ENCODE assay signal across 9 cellular contexts in genomic region chr6:113805167-113805835, GRCh38. TPM values are rescaled to one million over a fixed set of nuclear protein-coding genes. Genes with fewer than 3 reads are reported as not detected.
A peak's percentile ranks its signal among the peaks of the same experiment; 100 is the strongest.
DNase-seq lines count a peak whose midpoint lies in the region; ATAC-seq and TF ChIP-seq lines count a peak whose summit lies in the region.
"Had no signal": no experiment of that assay in that cellular context is flagged by ENCODE, and none has a peak within 500 bp of the region (broad histone marks: within the 10 kb centered on the region; RNA-seq: fewer than 3 reads in every experiment).

No MANE protein-coding gene starts in this region.

- no peaks in the 10 kb centered on the region for H3K36me3 ChIP-seq in endocrine pancreas (ENCODE audit: control insufficient read depth, insufficient read depth, low read length)
- H3K36me3 ChIP-seq in testis (ENCODE audit: low read depth, missing control alignments) = no peaks in the 10 kb centered on the region
- H3K36me3 ChIP-seq: BLaER1 treated with 17β-estradiol and CSF1 and Interleukin-3, amounts not matched to agents 10 nM and 100 nM had no signal

- H3K4me3 ChIP-seq in endocrine pancreas (ENCODE audit: control insufficient read depth, insufficient read depth, low read length) (peak overlapping the region; percentile 83), testis (no peak overlapping the region), lower leg skin (ENCODE audit: low read depth, poor library complexity, severe bottlenecking) (no peak overlapping the region)
- H3K4me3 ChIP-seq: BLaER1 treated with 17β-estradiol and CSF1 and Interleukin-3, amounts not matched to agents 10 nM and 100 nM had no signal

- no peaks in the 10 kb centered on the region for H3K4me1 ChIP-seq in endocrine pancreas (ENCODE audit: control insufficient read depth, insufficient read depth, low read length)
- no peaks in the 10 kb centered on the region for H3K4me1 ChIP-seq in testis
- H3K4me1 ChIP-seq in foreskin keratinocyte = no peaks in the 10 kb centered on the region

- 73 to 76% methylated on average over 7 of the region's 7 CpGs for WGBS in testis, 2 donors
- WGBS in lower leg skin, 2 donors = 73 to 74% methylated on average over 7 of the region's 7 CpGs

- ATAC-seq in GM19468 (IDR thresholded peaks at IDR 0.05; ENCODE audit: extremely low read depth, unreplicated experiment) = peak; percentile 95
- ATAC-seq in HG03378 (IDR thresholded peaks at IDR 0.05; ENCODE audit: unreplicated experiment) = peak; percentile 94
- ATAC-seq in foreskin keratinocyte = no peak

- intact Hi-C loops in testis (cut with DNase I; ENCODE audit: low total_unique reads) = no loop called here
- intact Hi-C loops in lower leg skin (cut with DNase I; ENCODE audit: low total_unique reads) = no loop called here

- TF ChIP-seq CTCF in testis (IDR thresholded peaks at IDR 0.05) = no peak
- TF ChIP-seq CTCF in lower leg skin (IDR thresholded peaks at IDR 0.05) = no peak
- TF ChIP-seq CTCF in foreskin keratinocyte (conservative IDR thresholded peaks at IDR 0.05) = no peak

- no peaks in the 10 kb centered on the region for H3K27me3 ChIP-seq in endocrine pancreas (ENCODE audit: control insufficient read depth, insufficient read depth, low read length)
- H3K27me3 ChIP-seq in testis = no peaks in the 10 kb centered on the region
- no peaks in the 10 kb centered on the region for H3K27me3 ChIP-seq in foreskin keratinocyte
- H3K27me3 ChIP-seq: BLaER1 treated with 17β-estradiol and CSF1 and Interleukin-3, amounts not matched to agents 10 nM and 100 nM had no signal

- H3K27ac ChIP-seq in testis = no peak overlapping the region
- H3K27ac ChIP-seq in foreskin keratinocyte = no peak overlapping the region

- TF ChIP-seq POLR2A in testis (IDR thresholded peaks at IDR 0.05) (no peak), lower leg skin (IDR thresholded peaks at IDR 0.05) (no peak)

- DNase-seq in DMS53 (lab: John Stamatoyannopoulos, UW) (peak; percentile 67), testis (no peak), DMS153 treated with DMSO at 0.1 percent for 48 hours (lab: John Stamatoyannopoulos, UW; ENCODE audit: unreplicated experiment) (no peak), lower leg skin (ENCODE audit: low spot score in 2 of 2) (no peak), foreskin keratinocyte (no peak)

- H3K9me3 ChIP-seq in endocrine pancreas (ENCODE audit: control insufficient read depth, low read length) (no peaks in the 10 kb centered on the region), testis (no peaks in the 10 kb centered on the region)
- H3K9me3 ChIP-seq: BLaER1 treated with 17β-estradiol and CSF1 and Interleukin-3, amounts not matched to agents 10 nM and 100 nM had no signal

- no peak overlapping the region for H3K9ac ChIP-seq in endocrine pancreas (ENCODE audit: control insufficient read depth, insufficient read depth, low read length)

RNA-seq across cellular contexts. Expression of gene MARCKS, which starts 51.8 kb away (rescaled TPM):
- total RNA-seq in testis = 10 to 100 TPM; 26.6 to 32.7 TPM
- polyA plus RNA-seq in testis (ENCODE audit: insufficient read depth, low read depth, low replicate concordance) = 21.5 TPM
- total RNA-seq in lower leg skin = 100 to 1,000 TPM in 1 of 4 donors, 10 to 100 TPM in 3; 48.6 to 130 (median 66.2) TPM
- 52.6 and 57.8 TPM in 2 replicates for total RNA-seq in foreskin keratinocyte
- polyA plus RNA-seq in foreskin keratinocyte = 33.4 and 34.2 TPM in 2 replicates
